15 cellular contexts compared by ENCODE assay signal in genomic region chr20:47370214-47370613, GRCh38. TPM values are rescaled to one million over a fixed set of nuclear protein-coding genes. Genes with fewer than 3 reads are reported as not detected.
DNase-seq lines count a peak whose midpoint lies in the region; ATAC-seq, FAIRE-seq and TF ChIP-seq lines count a peak whose summit lies in the region.
"Had no signal": no experiment of that assay in that cellular context is flagged by ENCODE, and none has a peak within 500 bp of the region (broad histone marks: within the 10 kb centered on the region; RNA-seq: fewer than 3 reads in every experiment).

No MANE protein-coding gene starts in this region.

- H3K14ac ChIP-seq in H1 (ENCODE audit: insufficient read length) (no peak overlapping the region), neuronal stem cell (ENCODE audit: low read length) (no peak overlapping the region)

- 97% methylated on average over 10 of the region's 10 CpGs for WGBS in HUES64
- WGBS in H1 (ENCODE audit: extremely low coverage in 1 of 2, insufficient coverage in 1 of 2, insufficient read length in 1 of 2, insufficient replicate concordance in 2 of 2, low coverage in 1 of 2, low lambda C conversion rate in 2 of 2, missing lambda C conversion rate in 1 of 2), 2 experiments = 94% methylated on average over 10 of the region's 10 CpGs; no CpG with 5 or more reads in 1 of the 2 experiments
- no CpG with 5 or more reads among the region's 10 CpGs for WGBS in neuronal stem cell (ENCODE audit: extremely low coverage in 2 of 2, insufficient read length in 2 of 2, insufficient replicate concordance in 1 of 2), 2 donors
- 98 to 99% methylated on average over 10 of the region's 10 CpGs for WGBS in aorta, 2 donors

- H2AFZ ChIP-seq in H1 (ENCODE audit: low read length) (no peak overlapping the region), neuronal stem cell (ENCODE audit: low read length) (no peak overlapping the region)

- H2BK15ac ChIP-seq in H1 (ENCODE audit: low read length) = no peak overlapping the region
- H2BK15ac ChIP-seq in neuronal stem cell (ENCODE audit: low read length) = no peak overlapping the region

- H3K79me1 ChIP-seq in H1 (ENCODE audit: low read depth, low read length) (no peaks in the 10 kb centered on the region; the same call in 1 of the 2 replicates), neuronal stem cell (ENCODE audit: low read depth, low read length) (no peaks in the 10 kb centered on the region)

- H3K9me3 ChIP-seq in HUES64 (ENCODE audit: insufficient read depth, low read depth, low read length) = no peaks in the 10 kb centered on the region
- H3K9me3 ChIP-seq in H1 (ENCODE audit: insufficient read depth in 2 of 2, low read depth in 1 of 2, low read length in 1 of 2) = no peaks in the 10 kb centered on the region
- peaks cover 0 to 4% of the 10 kb centered on the region in 2 donors for H3K9me3 ChIP-seq in neuronal stem cell (replicated peaks in 1 of 2; ENCODE audit: control insufficient read depth in 2 of 2, insufficient read depth in 1 of 2, low read depth in 1 of 2, low read length in 2 of 2)
- H3K9me3 ChIP-seq in aorta (ENCODE audit: control insufficient read depth, low read length) = no peaks in the 10 kb centered on the region

- H3K56ac ChIP-seq in H1 (replicated peaks; ENCODE audit: insufficient read length, low read depth, low read length) = no peak overlapping the region

- peaks cover 11% of the 10 kb centered on the region for H3K23me2 ChIP-seq in H1 (ENCODE audit: low read depth, low read length)

- H3K4ac ChIP-seq in H1 (replicated peaks; ENCODE audit: insufficient read length, low read depth, low read length) (peak overlapping the region; percentile 32), neuronal stem cell (ENCODE audit: low read length) (no peak overlapping the region)

- peaks cover 32 to 38% of the 10 kb centered on the region in 2 experiments for H3K79me2 ChIP-seq in H1 (ENCODE audit: control insufficient read depth in 1 of 2, insufficient read depth in 2 of 2, low read length in 2 of 2)

- H4K8ac ChIP-seq in H1 (ENCODE audit: extremely low read depth, insufficient read depth, low read length) (peak overlapping the region; percentile 29; the same call in 1 of the 2 replicates), neuronal stem cell (ENCODE audit: low read depth, low read length) (no peak overlapping the region)

- no peaks in the 10 kb centered on the region for H3K27me3 ChIP-seq in HUES64 (ENCODE audit: insufficient read depth, low read length)
- no peaks in the 10 kb centered on the region for H3K27me3 ChIP-seq in H1 (replicated peaks in 1 of 4; ENCODE audit: control insufficient read depth in 3 of 4, extremely low read depth in 1 of 4, insufficient read depth in 3 of 4, low read length in 3 of 4)
- H3K27me3 ChIP-seq in neuronal stem cell (ENCODE audit: control insufficient read depth in 3 of 3, insufficient read depth in 3 of 3, low read depth in 1 of 3, low read length in 3 of 3) = no peaks in the 10 kb centered on the region
- H3K27me3 ChIP-seq in aorta (ENCODE audit: control insufficient read depth in 1 of 2, insufficient read depth in 2 of 2, low read length in 1 of 2) = no peaks in the 10 kb centered on the region

- no peak for TF ChIP-seq POLR2A in H1 (IDR thresholded peaks at IDR 0.05; ENCODE audit: control extremely low read depth in 1 of 2, low read depth in 2 of 2, low read length in 2 of 2)
- no peak for TF ChIP-seq POLR2A in erythroblast (IDR thresholded peaks at IDR 0.05; ENCODE audit: low read length)

- peak overlapping the region; percentile 75 for H2BK5ac ChIP-seq in H1 (ENCODE audit: low read depth, low read length)
- no peak overlapping the region for H2BK5ac ChIP-seq in neuronal stem cell (ENCODE audit: low read length)

- H4K5ac ChIP-seq in H1 (ENCODE audit: insufficient read length, low read depth, low read length) = peak overlapping the region; percentile 44

- H2BK120ac ChIP-seq in H1 (replicated peaks; ENCODE audit: low read depth, low read length) (peak overlapping the region; percentile 66), neuronal stem cell (ENCODE audit: low read depth, low read length) (no peak overlapping the region)

- intact Hi-C loops in aorta (cut with DNase I) = no loop called here

- FAIRE-seq in H1 (lab: Jason Lieb, UNC) = no peak
- FAIRE-seq: GM18507 had no signal

- POLR2A ChIA-PET in H1 (lab: Charles Lee; ENCODE audit: partially characterized antibody) = interaction anchor here (0.6 to 42.1 kb wide), 6 partner anchors 10 to 96 kb away, joined by 4 to 1191 read pairs (median 14); partner anchors contain the start of gene ZMYND8

- H3K9ac ChIP-seq in HUES64 (ENCODE audit: low read depth, low read length) (no peak overlapping the region), H1 (replicated peaks in 1 of 4; ENCODE audit: extremely low read depth in 1 of 4, low read depth in 3 of 4, low read length in 3 of 4) (no peak overlapping the region), neuronal stem cell (ENCODE audit: low read depth, low read length, poor library complexity) (no peak overlapping the region)
- H3K9ac ChIP-seq: KMS-11 had no signal

- no peak overlapping the region for H3K4me3 ChIP-seq in HUES64 (ENCODE audit: low read length)
- no peak overlapping the region for H3K4me3 ChIP-seq in H1 (ENCODE audit: extremely low read depth in 1 of 4, insufficient read depth in 2 of 4, low read depth in 3 of 4, low read length in 4 of 4)
- no peak overlapping the region for H3K4me3 ChIP-seq in neuronal stem cell (ENCODE audit: low read length in 2 of 2)
- H3K4me3 ChIP-seq in aorta (ENCODE audit: low read length in 2 of 2) = no peak overlapping the region

- CTCF ChIA-PET in H1 (lab: Charles Lee; ENCODE audit: partially characterized antibody) = interaction anchor here (0.9 to 6.4 kb wide), 7 partner anchors 11 to 98 kb away, joined by 3 to 71 read pairs (median 8); partner anchors contain the start of gene ZMYND8

- H4K91ac ChIP-seq in H1 (replicated peaks; ENCODE audit: insufficient read length, low read length) (peak overlapping the region; percentile 83), neuronal stem cell (ENCODE audit: low read depth, low read length, poor library complexity) (no peak overlapping the region)

- H2BK12ac ChIP-seq in H1 (ENCODE audit: low read depth, low read length) = peak overlapping the region; percentile 84; the same call in 1 of the 2 replicates
- no peak overlapping the region for H2BK12ac ChIP-seq in neuronal stem cell (ENCODE audit: low read length)

- peak overlapping the region; percentile 86; the same call in 1 of the 2 replicates for H2BK20ac ChIP-seq in H1 (ENCODE audit: low read length)

- H4K20me1 ChIP-seq in H1 (replicated peaks in 1 of 2; ENCODE audit: control insufficient read depth in 1 of 2, insufficient read depth in 2 of 2, low read length in 2 of 2) = no peaks in the 10 kb centered on the region

- no peak overlapping the region for H3K23ac ChIP-seq in H1 (ENCODE audit: insufficient read length)
- no peak overlapping the region for H3K23ac ChIP-seq in neuronal stem cell (ENCODE audit: low read depth, low read length, poor library complexity)

- H2AK5ac ChIP-seq in H1 (ENCODE audit: low read depth, low read length) (no peak overlapping the region), neuronal stem cell (ENCODE audit: low read depth, low read length) (no peak overlapping the region)

- peaks cover 30% of the 10 kb centered on the region for H3K4me1 ChIP-seq in HUES64 (ENCODE audit: insufficient read depth, low read length)
- peaks cover 4 to 17% (median 13%) of the 10 kb centered on the region in 4 experiments for H3K4me1 ChIP-seq in H1 (replicated peaks in 1 of 4; ENCODE audit: control insufficient read depth in 3 of 4, insufficient read depth in 4 of 4, low read length in 3 of 4)
- H3K4me1 ChIP-seq in neuronal stem cell (ENCODE audit: control insufficient read depth in 2 of 2, insufficient read depth in 1 of 2, low read depth in 1 of 2, low read length in 2 of 2) = peaks cover 7 to 20% of the 10 kb centered on the region in 2 donors
- H3K4me1 ChIP-seq in aorta (ENCODE audit: control insufficient read depth in 1 of 2, insufficient read depth in 2 of 2, low read length in 2 of 2) = no peaks in the 10 kb centered on the region

- H3K36me3 ChIP-seq in HUES64 (ENCODE audit: insufficient read depth, low read length) (peaks cover 9% of the 10 kb centered on the region), H1 (ENCODE audit: control insufficient read depth in 2 of 4, insufficient read depth in 4 of 4, low read length in 3 of 4) (peaks cover 0 to 18% (median 2%) of the 10 kb centered on the region in 4 experiments; a peak in 3 of 8 replicates), neuronal stem cell (replicated peaks in 1 of 2; ENCODE audit: control insufficient read depth in 2 of 2, insufficient read depth in 2 of 2, low read length in 2 of 2) (no peaks in the 10 kb centered on the region), aorta (ENCODE audit: control insufficient read depth in 1 of 2, insufficient read depth in 2 of 2, low read length in 1 of 2) (no peaks in the 10 kb centered on the region)

- TF ChIP-seq EP300 in H1 (IDR thresholded peaks at IDR 0.05; ENCODE audit: borderline replicate concordance in 1 of 2, low read depth in 2 of 2, low read length in 2 of 2) = no peak

- DNase-seq in H1 (ENCODE audit: low read depth in 1 of 2, low spot score in 2 of 2) (no peak), neuronal stem cell (ENCODE audit: low spot score) (no peak), erythroblast (lab: John Stamatoyannopoulos, UW) (no peak), DMS 273 (lab: John Stamatoyannopoulos, UW; ENCODE audit: unreplicated experiment) (no peak), aorta (no peak)
- DNase-seq: CD8-positive, alpha-beta T cell; COR-L47; DMS53; GF-D8; HCEC 1CT; HFFc6 had no signal

- H3K4me2 ChIP-seq in H1 (ENCODE audit: insufficient read depth in 1 of 2, low read depth in 2 of 2, low read length in 2 of 2) (no peak overlapping the region), neuronal stem cell (ENCODE audit: insufficient read depth, low read length, poor library complexity, severe bottlenecking) (no peak overlapping the region)
- H3K4me2 ChIP-seq: KMS-11 had no signal

- H3K27ac ChIP-seq in HUES64 (ENCODE audit: low read depth, low read length) (peak overlapping the region; percentile 15; the same call in 1 of the 2 replicates), H1 (ENCODE audit: low read depth, low read length) (no peak overlapping the region), neuronal stem cell (replicated peaks; ENCODE audit: low read length) (no peak overlapping the region), aorta (ENCODE audit: low read depth in 1 of 2, low read length in 2 of 2) (no peak overlapping the region)
- H3K27ac ChIP-seq: HL-60, KMS-11 had no signal

- no peak for TF ChIP-seq CTCF in H1 (IDR thresholded peaks at IDR 0.05; ENCODE audit: control extremely low read depth in 1 of 3, insufficient read depth in 1 of 3, low read depth in 1 of 3, low read length in 3 of 3)

- TF ChIP-seq RAD21 in H1 (IDR thresholded peaks at IDR 0.05 in 1 of 2, conservative IDR thresholded peaks at IDR 0.05 in 1 of 2; ENCODE audit: low read depth in 2 of 2, low read length in 2 of 2) = no peak

- ATAC-seq in aorta (ENCODE audit: low FRiP score) = no peak
- ATAC-seq: CD8-positive, alpha-beta T cell had no signal

- H3K18ac ChIP-seq in H1 (ENCODE audit: extremely low read depth, low read length) (0 out of 2 replicates have a peak overlapping the region, but pooled peaks have one; percentile 54), neuronal stem cell (ENCODE audit: low read length) (peak overlapping the region; percentile 46)

RNA-seq across cellular contexts. Expression of gene ZMYND8, which starts 13.7 kb away (rescaled TPM):
- 61.7 TPM for polyA plus RNA-seq in HUES64 (2013, experiment 1 of 2)
- polyA plus RNA-seq in HUES64 (2013, experiment 2 of 2) = 67.8 TPM
- total RNA-seq in H1 (2021; fragmentation: NEBNext Ultra II Directional; extraction: Animal tissue kit (Norgen Biotek cat#: 25700)) = 163 TPM in 2 replicates
- polyA plus RNA-seq in H1 (2011; rRNA removed) (50.5 and 58.5 TPM in 2 replicates), aorta (1 to 10 TPM; 4.5 to 9.1 TPM)
- polyA plus RNA-seq in H1 (2011; cell fraction: cytosol; rRNA removed) = 66.1 TPM
- 123 TPM for polyA plus RNA-seq in H1 (2011; cell fraction: nucleus; rRNA removed)
- polyA plus RNA-seq in H1 (2012, experiment 1 of 2) = 71.7 to 113 TPM (median 77.5 TPM) in 4 replicates
- 9.8 TPM for polyA plus RNA-seq in H1 (2012, experiment 2 of 2)
- 70.7 TPM for polyA plus RNA-seq in H1 (2013, experiment 1 of 2)
- polyA plus RNA-seq in H1 (2013, experiment 2 of 2) = 69.6 TPM
- 67.9 and 102 TPM in 2 replicates for polyA minus RNA-seq in H1 (2011; rRNA and poly(A)+ RNA removed)
- 53.2 TPM for polyA minus RNA-seq in H1 (2011; cell fraction: cytosol; rRNA and poly(A)+ RNA removed)
- polyA minus RNA-seq in H1 (2011; cell fraction: nucleus; rRNA and poly(A)+ RNA removed) = 91.2 TPM
- polyA plus RNA-seq in neuronal stem cell (2013, experiment 1 of 2) = 44.7 TPM
- 45.0 TPM for polyA plus RNA-seq in neuronal stem cell (2013, experiment 2 of 2)
- total RNA-seq in aorta = 10 to 100 TPM; 19.1 to 27.4 TPM
